Comparison of ENCODE assay signal across 19 cellular contexts in the genomic region with DNA sequence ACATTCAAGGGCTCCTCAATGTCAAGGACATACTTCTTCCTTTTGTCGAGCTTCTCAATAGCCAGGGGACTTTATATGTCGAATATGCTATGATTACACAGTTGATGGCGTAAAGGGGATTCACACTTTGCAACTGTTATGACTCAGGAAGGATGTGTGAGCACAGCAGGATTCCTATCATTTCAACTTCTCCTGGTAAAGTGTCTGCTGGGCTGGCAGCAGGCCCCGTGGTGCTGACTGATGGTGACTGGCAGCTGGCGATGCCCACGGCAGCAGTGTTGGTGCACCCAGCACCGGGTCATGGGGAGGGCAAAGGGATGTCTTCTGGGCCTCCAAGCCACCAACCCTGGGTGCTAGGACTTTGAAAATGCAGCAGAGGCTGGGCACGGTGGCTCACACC. TPM values are rescaled to one million over a fixed set of nuclear protein-coding genes. Genes with fewer than 3 reads are reported as not detected.
A peak's percentile ranks its signal among the peaks of the same experiment; 100 is the strongest.
DNase-seq lines count a peak whose midpoint lies in the region; ATAC-seq and TF ChIP-seq lines count a peak whose summit lies in the region.
"Had no signal": no experiment of that assay in that cellular context is flagged by ENCODE, and none has a peak within 500 bp of the region (broad histone marks: within the 10 kb centered on the region; RNA-seq: fewer than 3 reads in every experiment).

No MANE protein-coding gene starts in this region.

- POLR2A ChIA-PET in CD4-positive, alpha-beta T cell (lab: Charles Lee): interaction anchor here (0.6 to 5.4 kb wide), 7 partner anchors 9 to 466 kb away, joined by 3 to 64 read pairs (median 8); no protein-coding TSS in a partner anchor

- intact Hi-C loops in CD4-positive, alpha-beta T cell (cut with DNase I, micrococcal nuclease): no loop called here
- intact Hi-C loops in activated CD4-positive, alpha-beta T cell treated with anti-CD3 and anti-CD28 coated beads, Interleukin-2, amount 10 ng/mL, durations not matched to agents 24 days and 14 days (cut with micrococcal nuclease): no loop called here

- TF ChIP-seq EP300 in suprapubic skin (IDR thresholded peaks at IDR 0.05): no peak

- CTCF ChIA-PET in CD4-positive, alpha-beta T cell (lab: Charles Lee): interaction anchor here (0.9 to 1.4 kb wide), 2 partner anchors 8 to 20 kb away, joined by 3 to 4 read pairs; no protein-coding TSS in a partner anchor

- TF ChIP-seq CTCF in CD4-positive, alpha-beta T cell (IDR thresholded peaks at IDR 0.05): no peak
- no peak for TF ChIP-seq CTCF in suprapubic skin (IDR thresholded peaks at IDR 0.05)

- no peak for ATAC-seq in CD4-positive, alpha-beta T cell (ENCODE audit: poor library complexity)
- ATAC-seq in GM18867 (IDR thresholded peaks at IDR 0.05; ENCODE audit: unreplicated experiment): no peak
- ATAC-seq: esophagus mucosa, left colon had no signal

- no peak overlapping the region for H3K27ac ChIP-seq in CD4-positive, alpha-beta T cell (ENCODE audit: low read depth, low read length)
- H3K27ac ChIP-seq in suprapubic skin: no peak overlapping the region
- H3K27ac ChIP-seq: colonic mucosa, heart right ventricle, SK-N-MC, VCaP had no signal

- H3K4me1 Mint-ChIP-seq in CD4-positive, alpha-beta T cell (ENCODE audit: low read depth): peaks cover 49% of the 10 kb centered on the region
- H3K4me1 Mint-ChIP-seq in IgD-negative memory B cell: peaks cover 31 to 54% (median 47%) of the 10 kb centered on the region in 3 donors
- H3K4me1 Mint-ChIP-seq in T-helper 1 cell treated with Interleukin-12 subunit alpha and Interleukin-12 subunit beta and Interleukin-4 antibody, amounts not matched to agents 30 μg/mL and 1 μg/mL, for 36 hours (ENCODE audit: low read depth): peaks cover 22% of the 10 kb centered on the region
- H3K4me1 Mint-ChIP-seq in activated CD4-positive, alpha-beta T cell treated with anti-CD3 and anti-CD28 coated beads, Interleukin-2, amount 10 ng/mL, durations not matched to agents 24 days and 14 days: peaks cover 18% of the 10 kb centered on the region

- peak overlapping the region; percentile 98 for H3K27ac Mint-ChIP-seq in CD4-positive, alpha-beta T cell
- H3K27ac Mint-ChIP-seq in IgD-negative memory B cell: peak overlapping the region; percentile 89 to 99 (median 97)
- peak overlapping the region; percentile 34 for H3K27ac Mint-ChIP-seq in T-helper 1 cell treated with Interleukin-12 subunit alpha and Interleukin-12 subunit beta and Interleukin-4 antibody, amounts not matched to agents 30 μg/mL and 1 μg/mL, for 36 hours
- no peak overlapping the region for H3K27ac Mint-ChIP-seq in activated CD4-positive, alpha-beta T cell treated with anti-CD3 and anti-CD28 coated beads, Interleukin-2, amount 10 ng/mL, durations not matched to agents 24 days and 14 days
- H3K27ac Mint-ChIP-seq: type B pancreatic cell had no signal

- H3K27me3 ChIP-seq in CD4-positive, alpha-beta T cell (ENCODE audit: control insufficient read depth, insufficient read depth, low read length): no peaks in the 10 kb centered on the region
- no peaks in the 10 kb centered on the region for H3K27me3 ChIP-seq in suprapubic skin
- H3K27me3 ChIP-seq: colonic mucosa, heart right ventricle had no signal

- no peak overlapping the region for H3K4me3 ChIP-seq in suprapubic skin
- H3K4me3 ChIP-seq: colonic mucosa, heart right ventricle, SK-N-MC had no signal

- peaks cover 9% of the 10 kb centered on the region for H3K4me1 ChIP-seq in suprapubic skin
- H3K4me1 ChIP-seq: colonic mucosa had no signal

- no peaks in the 10 kb centered on the region for H3K9me3 ChIP-seq in CD4-positive, alpha-beta T cell (ENCODE audit: control insufficient read depth, low read length)
- no peaks in the 10 kb centered on the region for H3K9me3 ChIP-seq in suprapubic skin
- H3K9me3 ChIP-seq: colonic mucosa, heart right ventricle had no signal

- peaks cover 18% of the 10 kb centered on the region for H3K36me3 ChIP-seq in suprapubic skin

- H3K27me3 Mint-ChIP-seq in CD4-positive, alpha-beta T cell: no peaks in the 10 kb centered on the region
- no peaks in the 10 kb centered on the region for H3K27me3 Mint-ChIP-seq in IgD-negative memory B cell
- H3K27me3 Mint-ChIP-seq in T-helper 1 cell treated with Interleukin-12 subunit alpha and Interleukin-12 subunit beta and Interleukin-4 antibody, amounts not matched to agents 30 μg/mL and 1 μg/mL, for 36 hours (ENCODE audit: low read depth): no peaks in the 10 kb centered on the region
- H3K27me3 Mint-ChIP-seq in activated CD4-positive, alpha-beta T cell treated with anti-CD3 and anti-CD28 coated beads, Interleukin-2, amount 10 ng/mL, durations not matched to agents 24 days and 14 days: no peaks in the 10 kb centered on the region
- H3K27me3 Mint-ChIP-seq: CD4-positive, alpha-beta memory T cell; type B pancreatic cell had no signal

- DNase-seq in CD4-positive, alpha-beta T cell: no peak
- DNase-seq in lung microvascular endothelial cell (ENCODE audit: low read depth in 2 of 2): peak; percentile 28 to 43
- no peak for DNase-seq in islet precursor cell
- no peak for DNase-seq in activated CD4-positive, alpha-beta T cell treated with anti-CD3 and anti-CD28 coated beads, Interleukin-2, amount 10 ng/mL, durations not matched to agents 24 days and 14 days
- no peak for DNase-seq in suprapubic skin (ENCODE audit: low spot score in 2 of 2)
- DNase-seq: activated CD8-positive, alpha-beta memory T cell treated with anti-CD3 and anti-CD28 coated beads, Interleukin-2, amount 50 U/mL, for 4 hours; amniotic stem cell; CD4-positive, alpha-beta memory T cell; colonic mucosa; heart right ventricle; left colon; NCI-H2029 treated with DMSO at 0.1 percent for 48 hours had no signal

- H3K9me3 Mint-ChIP-seq in CD4-positive, alpha-beta T cell: no peaks in the 10 kb centered on the region
- H3K9me3 Mint-ChIP-seq in IgD-negative memory B cell: no peaks in the 10 kb centered on the region
- H3K9me3 Mint-ChIP-seq in T-helper 1 cell treated with Interleukin-12 subunit alpha and Interleukin-12 subunit beta and Interleukin-4 antibody, amounts not matched to agents 30 μg/mL and 1 μg/mL, for 36 hours: no peaks in the 10 kb centered on the region
- no peaks in the 10 kb centered on the region for H3K9me3 Mint-ChIP-seq in activated CD4-positive, alpha-beta T cell treated with anti-CD3 and anti-CD28 coated beads, Interleukin-2, amount 10 ng/mL, durations not matched to agents 24 days and 14 days
- H3K9me3 Mint-ChIP-seq: CD4-positive, alpha-beta memory T cell; type B pancreatic cell had no signal

- H3K4me3 Mint-ChIP-seq in CD4-positive, alpha-beta T cell: no peak overlapping the region
- peak overlapping the region in 3 of 4 donors; percentile 76 to 90 (median 89) for H3K4me3 Mint-ChIP-seq in IgD-negative memory B cell
- no peak overlapping the region for H3K4me3 Mint-ChIP-seq in T-helper 1 cell treated with Interleukin-12 subunit alpha and Interleukin-12 subunit beta and Interleukin-4 antibody, amounts not matched to agents 30 μg/mL and 1 μg/mL, for 36 hours
- no peak overlapping the region for H3K4me3 Mint-ChIP-seq in activated CD4-positive, alpha-beta T cell treated with anti-CD3 and anti-CD28 coated beads, Interleukin-2, amount 10 ng/mL, durations not matched to agents 24 days and 14 days
- H3K4me3 Mint-ChIP-seq: type B pancreatic cell had no signal

- no peak for TF ChIP-seq POLR2A in suprapubic skin (IDR thresholded peaks at IDR 0.05)

- 66% methylated on average over 8 of the region's 8 CpGs for WGBS in suprapubic skin

- no peaks in the 10 kb centered on the region for H3K36me3 Mint-ChIP-seq in CD4-positive, alpha-beta T cell (ENCODE audit: low read depth)
- no peaks in the 10 kb centered on the region for H3K36me3 Mint-ChIP-seq in IgD-negative memory B cell
- no peaks in the 10 kb centered on the region for H3K36me3 Mint-ChIP-seq in T-helper 1 cell treated with Interleukin-12 subunit alpha and Interleukin-12 subunit beta and Interleukin-4 antibody, amounts not matched to agents 30 μg/mL and 1 μg/mL, for 36 hours (ENCODE audit: low read depth)
- no peaks in the 10 kb centered on the region for H3K36me3 Mint-ChIP-seq in activated CD4-positive, alpha-beta T cell treated with anti-CD3 and anti-CD28 coated beads, Interleukin-2, amount 10 ng/mL, durations not matched to agents 24 days and 14 days (ENCODE audit: low read depth)
- H3K36me3 Mint-ChIP-seq: CD4-positive, alpha-beta memory T cell; type B pancreatic cell had no signal

RNA-seq across cellular contexts. Expression of gene GNB5, which starts 44.8 kb away (rescaled TPM):
- 10 to 100 TPM; 79.6 to 80.3 TPM for total RNA-seq in CD4-positive, alpha-beta T cell
- polyA plus RNA-seq in IgD-negative memory B cell: 83.2 TPM
- total RNA-seq in lung microvascular endothelial cell (26.6 and 39.1 TPM in 2 replicates), suprapubic skin (10 to 100 TPM; 17.1 to 30.8 (median 24.9) TPM)
- 19.5 and 21.5 TPM in 2 replicates for total RNA-seq in activated CD4-positive, alpha-beta T cell treated with anti-CD3 and anti-CD28 coated beads, Interleukin-2, amount 10 ng/mL, durations not matched to agents 24 days and 14 days

RNA-seq across cellular contexts. Expression of gene MYO5C, which starts 59.6 kb away (rescaled TPM):
- total RNA-seq in CD4-positive, alpha-beta T cell: under 1 TPM; 0.53 to 0.93 TPM
- 0.88 TPM for polyA plus RNA-seq in IgD-negative memory B cell
- total RNA-seq in lung microvascular endothelial cell (7.4 and 8.5 TPM in 2 replicates), suprapubic skin (10 to 100 TPM; 11.2 to 31.5 (median 14.9) TPM)
- total RNA-seq in activated CD4-positive, alpha-beta T cell treated with anti-CD3 and anti-CD28 coated beads, Interleukin-2, amount 10 ng/mL, durations not matched to agents 24 days and 14 days: 0.24 and 0.30 TPM in 2 replicates

Comparison
In these comparisons a context has a peak if more than half of its experiments do, and no peak if none do; other contexts are left out.
1. DNase-seq: peak in lung microvascular endothelial cell (2 of 2); none in CD4-positive, alpha-beta T cell (0 of 10), islet precursor cell (single experiment), activated CD4-positive, alpha-beta T cell treated with anti-CD3 and anti-CD28 coated beads, Interleukin-2, amount 10 ng/mL, durations not matched to agents 24 days and 14 days (single experiment) and suprapubic skin (0 of 2).
2. H3K4me3 Mint-ChIP-seq: peak in IgD-negative memory B cell (3 of 4); none in CD4-positive, alpha-beta T cell (single experiment), T-helper 1 cell treated with Interleukin-12 subunit alpha and Interleukin-12 subunit beta and Interleukin-4 antibody, amounts not matched to agents 30 μg/mL and 1 μg/mL, for 36 hours (single experiment) and activated CD4-positive, alpha-beta T cell treated with anti-CD3 and anti-CD28 coated beads, Interleukin-2, amount 10 ng/mL, durations not matched to agents 24 days and 14 days (single experiment).